In genomic region chr7:124032369-124033092, GRCh38 we compare ENCODE assay signal across 7 cellular contexts. TPM values are rescaled to one million over a fixed set of nuclear protein-coding genes. Genes with fewer than 3 reads are reported as not detected.
DNase-seq lines count a peak whose midpoint lies in the region; ATAC-seq and TF ChIP-seq lines count a peak whose summit lies in the region.

TMEM229A (minus strand) TSS chr7:124033067; CDS start chr7:124033003, 64 bp downstream.

- peaks cover 73% of the 10 kb centered on the region for H3K27me3 Mint-ChIP-seq in type B pancreatic cell

- peak; percentile 61 for ATAC-seq in HG03432 (IDR thresholded peaks at IDR 0.05; ENCODE audit: unreplicated experiment)
- ATAC-seq in SK-N-SH treated with all-trans-retinoic acid at 6 μM for 48 hours: peak; percentile 86

- peak within 1 kb of the TSS; percentile 18 for H3K4me3 ChIP-seq in epithelial cell of esophagus (ENCODE audit: low read length)

- DNase-seq in GM10266 (ENCODE audit: extremely low spot score): peak; percentile 47
- peak; percentile 55 for DNase-seq in epithelial cell of esophagus (ENCODE audit: low read depth)
- peak; percentile 29 for DNase-seq in middle frontal gyrus (ENCODE audit: extremely low spot score, low spot score)
- peak; percentile 74 for DNase-seq in type B pancreatic cell (ENCODE audit: extremely low spot score, unreplicated experiment)
- no peak for DNase-seq in stimulated activated naive CD4-positive, alpha-beta T cell (lab: John Stamatoyannopoulos, UW)

- peak within 1 kb of the TSS; percentile 95 for H3K4me3 Mint-ChIP-seq in type B pancreatic cell

- H3K9me3 Mint-ChIP-seq in type B pancreatic cell: no peaks in the 10 kb centered on the region

- TF ChIP-seq CTCF in GM10266 (IDR thresholded peaks at IDR 0.05; ENCODE audit: control insufficient read depth, insufficient read depth, low read depth, missing control alignments) (no peak), epithelial cell of esophagus (IDR thresholded peaks at IDR 0.05; ENCODE audit: insufficient read depth, low read depth, low read length, missing control alignments) (no peak), type B pancreatic cell (conservative IDR thresholded peaks at IDR 0.05) (peak; percentile 36)

- H3K27ac Mint-ChIP-seq in type B pancreatic cell: no peak within 1 kb of the TSS

- no peaks in the 10 kb centered on the region for H3K4me1 Mint-ChIP-seq in type B pancreatic cell (ENCODE audit: unreplicated experiment)

- H3K36me3 Mint-ChIP-seq in type B pancreatic cell: no peaks in the 10 kb centered on the region

TF ChIP-seq in SK-N-SH treated with all-trans-retinoic acid at 6 μM for 48 hours, 23 proteins besides CTCF, POLR2A, EP300 and RAD21:
- 0 out of 2 replicates have a peak, but pooled peaks have one; percentile 5 for TF ChIP-seq ZNF8 (CRISPR knock-in tag; IDR thresholded peaks at IDR 0.05)
- TF ChIP-seq GLIS3 (CRISPR knock-in tag; IDR thresholded peaks at IDR 0.05): 0 out of 2 replicates have a peak, but pooled peaks have one; percentile 6
- TF ChIP-seq TCF4 (CRISPR knock-in tag; IDR thresholded peaks at IDR 0.05; ENCODE audit: borderline replicate concordance): peak; percentile 20; the same call in 1 of the 2 replicates
- TF ChIP-seq CSRNP3 (CRISPR knock-in tag; IDR thresholded peaks at IDR 0.05): no peak; the same call in 1 of the 2 replicates
- TF ChIP-seq ESRRG (CRISPR knock-in tag; IDR thresholded peaks at IDR 0.05): no peak
- no peak for TF ChIP-seq PPARA (CRISPR knock-in tag; IDR thresholded peaks at IDR 0.05; ENCODE audit: borderline replicate concordance)
- no peak for TF ChIP-seq OSR1 (CRISPR knock-in tag; IDR thresholded peaks at IDR 0.05)
- no peak for TF ChIP-seq ISL1 (CRISPR knock-in tag; IDR thresholded peaks at IDR 0.05)
- TF ChIP-seq ZC3H10 (CRISPR knock-in tag; IDR thresholded peaks at IDR 0.05): no peak
TF ChIP-seq in SK-N-SH treated with all-trans-retinoic acid at 6 μM for 48 hours: peak in this region for 3.

RNA-seq across cellular contexts. Expression of gene TMEM229A, which starts in this region (rescaled TPM):
- total RNA-seq in type B pancreatic cell (ENCODE audit: low replicate concordance): 0.19 and 0.33 TPM in 2 replicates

Comparison
In these comparisons a context has a peak if more than half of its experiments do, and no peak if none do; other contexts are left out.
1. Peak in DNase-seq in type B pancreatic cell; RNA of the gene not detected or under 1 TPM.
2. DNase-seq: peak in GM10266 (single experiment), epithelial cell of esophagus (single experiment) and middle frontal gyrus (single experiment); none in stimulated activated naive CD4-positive, alpha-beta T cell (0 of 6).